In genomic region chr3:167734498-167735232, GRCh38 we compare ENCODE assay signal across 1 cellular context.
TF ChIP-seq lines count a peak whose summit lies in the region.

Gene PDCD10, minus strand, starts transcription at chr3:167734892. Its CDS starts 14,735 bp downstream, at chr3:167720157.

TF ChIP-seq in HepG2, 621 proteins besides CTCF, POLR2A, EP300 and RAD21 (continued from another document and continues in another):
- TF ChIP-seq, protein P1, sequence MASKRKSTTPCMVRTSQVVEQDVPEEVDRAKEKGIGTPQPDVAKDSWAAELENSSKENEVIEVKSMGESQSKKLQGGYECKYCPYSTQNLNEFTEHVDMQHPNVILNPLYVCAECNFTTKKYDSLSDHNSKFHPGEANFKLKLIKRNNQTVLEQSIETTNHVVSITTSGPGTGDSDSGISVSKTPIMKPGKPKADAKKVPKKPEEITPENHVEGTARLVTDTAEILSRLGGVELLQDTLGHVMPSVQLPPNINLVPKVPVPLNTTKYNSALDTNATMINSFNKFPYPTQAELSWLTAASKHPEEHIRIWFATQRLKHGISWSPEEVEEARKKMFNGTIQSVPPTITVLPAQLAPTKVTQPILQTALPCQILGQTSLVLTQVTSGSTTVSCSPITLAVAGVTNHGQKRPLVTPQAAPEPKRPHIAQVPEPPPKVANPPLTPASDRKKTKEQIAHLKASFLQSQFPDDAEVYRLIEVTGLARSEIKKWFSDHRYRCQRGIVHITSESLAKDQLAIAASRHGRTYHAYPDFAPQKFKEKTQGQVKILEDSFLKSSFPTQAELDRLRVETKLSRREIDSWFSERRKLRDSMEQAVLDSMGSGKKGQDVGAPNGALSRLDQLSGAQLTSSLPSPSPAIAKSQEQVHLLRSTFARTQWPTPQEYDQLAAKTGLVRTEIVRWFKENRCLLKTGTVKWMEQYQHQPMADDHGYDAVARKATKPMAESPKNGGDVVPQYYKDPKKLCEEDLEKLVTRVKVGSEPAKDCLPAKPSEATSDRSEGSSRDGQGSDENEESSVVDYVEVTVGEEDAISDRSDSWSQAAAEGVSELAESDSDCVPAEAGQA (IDR thresholded peaks at IDR 0.05; ENCODE audit: low read depth) = 0 out of 2 replicates have a peak, but pooled peaks have one; percentile 39
- TF ChIP-seq, protein P1 (CRISPR knock-in tag; IDR thresholded peaks at IDR 0.05; ENCODE audit: borderline replicate concordance) = no peak
- TF ChIP-seq FOXA3 (CRISPR knock-in tag; IDR thresholded peaks at IDR 0.05) = no peak
- no peak; the same call in 1 of the 2 replicates for TF ChIP-seq ZNF124 (CRISPR knock-in tag; IDR thresholded peaks at IDR 0.05)
- TF ChIP-seq MEF2D (CRISPR knock-in tag; IDR thresholded peaks at IDR 0.05) = peak; percentile 41; the same call in 1 of the 2 replicates
- TF ChIP-seq ZNF382 (CRISPR knock-in tag; IDR thresholded peaks at IDR 0.05; ENCODE audit: borderline replicate concordance) = no peak
- 0 out of 2 replicates have a peak, but pooled peaks have one; percentile 33 for TF ChIP-seq ZBTB2 (CRISPR knock-in tag; IDR thresholded peaks at IDR 0.05; ENCODE audit: low read depth)
- TF ChIP-seq ZFP36L2 (CRISPR knock-in tag; IDR thresholded peaks at IDR 0.05) = no peak
- TF ChIP-seq KAT2B (IDR thresholded peaks at IDR 0.05; ENCODE audit: borderline replicate concordance, low read depth, low read length) = no peak
- TF ChIP-seq ZBTB8A (CRISPR knock-in tag; IDR thresholded peaks at IDR 0.05; ENCODE audit: borderline replicate concordance, low read depth) = no peak
- no peak for TF ChIP-seq SP1 (IDR thresholded peaks at IDR 0.05)
- 0 out of 2 replicates have a peak, but pooled peaks have one; percentile 39 for TF ChIP-seq SP1 (CRISPR knock-in tag; IDR thresholded peaks at IDR 0.05)
- TF ChIP-seq HMG20A (CRISPR knock-in tag; IDR thresholded peaks at IDR 0.05; ENCODE audit: borderline replicate concordance) = no peak
- no peak for TF ChIP-seq ZNF530 (CRISPR knock-in tag; IDR thresholded peaks at IDR 0.05; ENCODE audit: low read depth)
- no peak for TF ChIP-seq SNAPC5 (CRISPR knock-in tag; IDR thresholded peaks at IDR 0.05; ENCODE audit: borderline replicate concordance)
- TF ChIP-seq MTF2 (CRISPR knock-in tag; IDR thresholded peaks at IDR 0.05; ENCODE audit: borderline replicate concordance) = no peak
- TF ChIP-seq RFX5 (IDR thresholded peaks at IDR 0.05; ENCODE audit: low read depth, low read length) = no peak
- no peak for TF ChIP-seq AHR (CRISPR knock-in tag; IDR thresholded peaks at IDR 0.05)
- TF ChIP-seq ZNF792 (CRISPR knock-in tag; IDR thresholded peaks at IDR 0.05) = no peak
- peak; percentile 87; the same call in 1 of the 2 replicates for TF ChIP-seq ZNF589 (CRISPR knock-in tag; conservative IDR thresholded peaks at IDR 0.05)
- TF ChIP-seq HNRNPK (IDR thresholded peaks at IDR 0.05; ENCODE audit: low read depth, low read length, poor library complexity, severe bottlenecking) = no peak
- TF ChIP-seq NFKBIZ (CRISPR knock-in tag; IDR thresholded peaks at IDR 0.05) = no peak
- TF ChIP-seq BHLHE40 (IDR thresholded peaks at IDR 0.05; ENCODE audit: low read length) = no peak
- TF ChIP-seq, protein P2, sequence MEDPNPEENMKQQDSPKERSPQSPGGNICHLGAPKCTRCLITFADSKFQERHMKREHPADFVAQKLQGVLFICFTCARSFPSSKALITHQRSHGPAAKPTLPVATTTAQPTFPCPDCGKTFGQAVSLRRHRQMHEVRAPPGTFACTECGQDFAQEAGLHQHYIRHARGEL (CRISPR knock-in tag; IDR thresholded peaks at IDR 0.05) = no peak
- TF ChIP-seq HOXA9 (CRISPR knock-in tag; IDR thresholded peaks at IDR 0.05; ENCODE audit: borderline replicate concordance) = no peak
- TF ChIP-seq IRX3 (CRISPR knock-in tag; IDR thresholded peaks at IDR 0.05; ENCODE audit: borderline replicate concordance, low read depth) = no peak
- TF ChIP-seq MED13 (CRISPR knock-in tag; IDR thresholded peaks at IDR 0.05) = no peak
- TF ChIP-seq, protein P3, sequence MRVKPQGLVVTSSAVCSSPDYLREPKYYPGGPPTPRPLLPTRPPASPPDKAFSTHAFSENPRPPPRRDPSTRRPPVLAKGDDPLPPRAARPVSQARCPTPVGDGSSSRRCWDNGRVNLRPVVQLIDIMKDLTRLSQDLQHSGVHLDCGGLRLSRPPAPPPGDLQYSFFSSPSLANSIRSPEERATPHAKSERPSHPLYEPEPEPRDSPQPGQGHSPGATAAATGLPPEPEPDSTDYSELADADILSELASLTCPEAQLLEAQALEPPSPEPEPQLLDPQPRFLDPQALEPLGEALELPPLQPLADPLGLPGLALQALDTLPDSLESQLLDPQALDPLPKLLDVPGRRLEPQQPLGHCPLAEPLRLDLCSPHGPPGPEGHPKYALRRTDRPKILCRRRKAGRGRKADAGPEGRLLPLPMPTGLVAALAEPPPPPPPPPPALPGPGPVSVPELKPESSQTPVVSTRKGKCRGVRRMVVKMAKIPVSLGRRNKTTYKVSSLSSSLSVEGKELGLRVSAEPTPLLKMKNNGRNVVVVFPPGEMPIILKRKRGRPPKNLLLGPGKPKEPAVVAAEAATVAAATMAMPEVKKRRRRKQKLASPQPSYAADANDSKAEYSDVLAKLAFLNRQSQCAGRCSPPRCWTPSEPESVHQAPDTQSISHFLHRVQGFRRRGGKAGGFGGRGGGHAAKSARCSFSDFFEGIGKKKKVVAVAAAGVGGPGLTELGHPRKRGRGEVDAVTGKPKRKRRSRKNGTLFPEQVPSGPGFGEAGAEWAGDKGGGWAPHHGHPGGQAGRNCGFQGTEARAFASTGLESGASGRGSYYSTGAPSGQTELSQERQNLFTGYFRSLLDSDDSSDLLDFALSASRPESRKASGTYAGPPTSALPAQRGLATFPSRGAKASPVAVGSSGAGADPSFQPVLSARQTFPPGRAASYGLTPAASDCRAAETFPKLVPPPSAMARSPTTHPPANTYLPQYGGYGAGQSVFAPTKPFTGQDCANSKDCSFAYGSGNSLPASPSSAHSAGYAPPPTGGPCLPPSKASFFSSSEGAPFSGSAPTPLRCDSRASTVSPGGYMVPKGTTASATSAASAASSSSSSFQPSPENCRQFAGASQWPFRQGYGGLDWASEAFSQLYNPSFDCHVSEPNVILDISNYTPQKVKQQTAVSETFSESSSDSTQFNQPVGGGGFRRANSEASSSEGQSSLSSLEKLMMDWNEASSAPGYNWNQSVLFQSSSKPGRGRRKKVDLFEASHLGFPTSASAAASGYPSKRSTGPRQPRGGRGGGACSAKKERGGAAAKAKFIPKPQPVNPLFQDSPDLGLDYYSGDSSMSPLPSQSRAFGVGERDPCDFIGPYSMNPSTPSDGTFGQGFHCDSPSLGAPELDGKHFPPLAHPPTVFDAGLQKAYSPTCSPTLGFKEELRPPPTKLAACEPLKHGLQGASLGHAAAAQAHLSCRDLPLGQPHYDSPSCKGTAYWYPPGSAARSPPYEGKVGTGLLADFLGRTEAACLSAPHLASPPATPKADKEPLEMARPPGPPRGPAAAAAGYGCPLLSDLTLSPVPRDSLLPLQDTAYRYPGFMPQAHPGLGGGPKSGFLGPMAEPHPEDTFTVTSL (CRISPR knock-in tag; IDR thresholded peaks at IDR 0.05; ENCODE audit: borderline replicate concordance) = no peak
- TF ChIP-seq SALL2 (CRISPR knock-in tag; IDR thresholded peaks at IDR 0.05) = peak; percentile 59
- TF ChIP-seq HMGA1 (CRISPR knock-in tag; conservative IDR thresholded peaks at IDR 0.05) = no peak
- no peak for TF ChIP-seq U2AF1 (optimal IDR thresholded peaks at IDR 0.05; ENCODE audit: low read depth, low read length)
- TF ChIP-seq GZF1 (CRISPR knock-in tag; IDR thresholded peaks at IDR 0.05) = no peak
- TF ChIP-seq, protein P4, sequence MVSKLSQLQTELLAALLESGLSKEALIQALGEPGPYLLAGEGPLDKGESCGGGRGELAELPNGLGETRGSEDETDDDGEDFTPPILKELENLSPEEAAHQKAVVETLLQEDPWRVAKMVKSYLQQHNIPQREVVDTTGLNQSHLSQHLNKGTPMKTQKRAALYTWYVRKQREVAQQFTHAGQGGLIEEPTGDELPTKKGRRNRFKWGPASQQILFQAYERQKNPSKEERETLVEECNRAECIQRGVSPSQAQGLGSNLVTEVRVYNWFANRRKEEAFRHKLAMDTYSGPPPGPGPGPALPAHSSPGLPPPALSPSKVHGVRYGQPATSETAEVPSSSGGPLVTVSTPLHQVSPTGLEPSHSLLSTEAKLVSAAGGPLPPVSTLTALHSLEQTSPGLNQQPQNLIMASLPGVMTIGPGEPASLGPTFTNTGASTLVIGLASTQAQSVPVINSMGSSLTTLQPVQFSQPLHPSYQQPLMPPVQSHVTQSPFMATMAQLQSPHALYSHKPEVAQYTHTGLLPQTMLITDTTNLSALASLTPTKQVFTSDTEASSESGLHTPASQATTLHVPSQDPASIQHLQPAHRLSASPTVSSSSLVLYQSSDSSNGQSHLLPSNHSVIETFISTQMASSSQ (IDR thresholded peaks at IDR 0.05; ENCODE audit: low read depth) = peak; percentile 9; the same call in 1 of the 2 replicates
- TF ChIP-seq, protein P4 (CRISPR knock-in tag; IDR thresholded peaks at IDR 0.05; ENCODE audit: borderline replicate concordance) = no peak
- peak; percentile 69; the same call in 1 of the 2 replicates for TF ChIP-seq ARHGAP35 (CRISPR knock-in tag; IDR thresholded peaks at IDR 0.05; ENCODE audit: borderline replicate concordance)
- TF ChIP-seq GATA4 (IDR thresholded peaks at IDR 0.05; ENCODE audit: borderline replicate concordance, low read depth) = 0 out of 2 replicates have a peak, but pooled peaks have one; percentile 15
- TF ChIP-seq NCOA2 (CRISPR knock-in tag; IDR thresholded peaks at IDR 0.05) = 0 out of 2 replicates have a peak, but pooled peaks have one; percentile 7
- TF ChIP-seq MLLT10 (CRISPR knock-in tag; IDR thresholded peaks at IDR 0.05) = no peak
- no peak for TF ChIP-seq NFIC (IDR thresholded peaks at IDR 0.05; ENCODE audit: low read length)
- TF ChIP-seq SMARCC2 (IDR thresholded peaks at IDR 0.05) = no peak
- no peak for TF ChIP-seq CENPT (CRISPR knock-in tag; IDR thresholded peaks at IDR 0.05; ENCODE audit: low read depth)
- TF ChIP-seq ZNF180 (CRISPR knock-in tag; IDR thresholded peaks at IDR 0.05; ENCODE audit: borderline replicate concordance, low read depth) = no peak
- TF ChIP-seq, protein P5, sequence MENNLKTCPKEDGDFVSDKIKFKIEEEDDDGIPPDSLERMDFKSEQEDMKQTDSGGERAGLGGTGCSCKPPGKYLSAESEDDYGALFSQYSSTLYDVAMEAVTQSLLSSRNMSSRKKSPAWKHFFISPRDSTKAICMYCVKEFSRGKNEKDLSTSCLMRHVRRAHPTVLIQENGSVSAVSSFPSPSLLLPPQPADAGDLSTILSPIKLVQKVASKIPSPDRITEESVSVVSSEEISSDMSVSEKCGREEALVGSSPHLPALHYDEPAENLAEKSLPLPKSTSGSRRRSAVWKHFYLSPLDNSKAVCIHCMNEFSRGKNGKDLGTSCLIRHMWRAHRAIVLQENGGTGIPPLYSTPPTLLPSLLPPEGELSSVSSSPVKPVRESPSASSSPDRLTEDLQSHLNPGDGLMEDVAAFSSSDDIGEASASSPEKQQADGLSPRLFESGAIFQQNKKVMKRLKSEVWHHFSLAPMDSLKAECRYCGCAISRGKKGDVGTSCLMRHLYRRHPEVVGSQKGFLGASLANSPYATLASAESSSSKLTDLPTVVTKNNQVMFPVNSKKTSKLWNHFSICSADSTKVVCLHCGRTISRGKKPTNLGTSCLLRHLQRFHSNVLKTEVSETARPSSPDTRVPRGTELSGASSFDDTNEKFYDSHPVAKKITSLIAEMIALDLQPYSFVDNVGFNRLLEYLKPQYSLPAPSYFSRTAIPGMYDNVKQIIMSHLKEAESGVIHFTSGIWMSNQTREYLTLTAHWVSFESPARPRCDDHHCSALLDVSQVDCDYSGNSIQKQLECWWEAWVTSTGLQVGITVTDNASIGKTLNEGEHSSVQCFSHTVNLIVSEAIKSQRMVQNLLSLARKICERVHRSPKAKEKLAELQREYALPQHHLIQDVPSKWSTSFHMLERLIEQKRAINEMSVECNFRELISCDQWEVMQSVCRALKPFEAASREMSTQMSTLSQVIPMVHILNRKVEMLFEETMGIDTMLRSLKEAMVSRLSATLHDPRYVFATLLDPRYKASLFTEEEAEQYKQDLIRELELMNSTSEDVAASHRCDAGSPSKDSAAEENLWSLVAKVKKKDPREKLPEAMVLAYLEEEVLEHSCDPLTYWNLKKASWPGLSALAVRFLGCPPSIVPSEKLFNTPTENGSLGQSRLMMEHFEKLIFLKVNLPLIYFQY (CRISPR knock-in tag; IDR thresholded peaks at IDR 0.05; ENCODE audit: borderline replicate concordance) = no peak; the same call in 1 of the 2 replicates
